In genomic region chr13:39931505-39931904, GRCh38 we compare ENCODE assay signal across 27 cellular contexts.
"Had no signal": no experiment of that assay in that cellular context is flagged by ENCODE, and none has a peak within 500 bp of the region (broad histone marks: within the 10 kb centered on the region; RNA-seq: fewer than 3 reads in every experiment).

No MANE protein-coding gene starts in this region.

- H3K27ac ChIP-seq: brain microvascular endothelial cell had no signal

- H3K27me3 ChIP-seq: brain microvascular endothelial cell had no signal

- ATAC-seq: activated CD4-positive, alpha-beta T cell treated with anti-CD3 and anti-CD28 coated beads for 36 hours; activated CD8-positive, alpha-beta memory T cell treated with anti-CD3 and anti-CD28 coated beads, Interleukin-2, amount 10 ng/mL, durations not matched to agents 7 days and 5 days; activated CD8-positive, alpha-beta T cell treated with anti-CD3 and anti-CD28 coated beads, Interleukin-2, amount 10 ng/mL, durations not matched to agents 7 days and 5 days; esophagus mucosa; T-helper 17 cell had no signal

- H3K36me3 ChIP-seq: brain microvascular endothelial cell had no signal

- DNase-seq: activated CD4-positive, alpha-beta memory T cell treated with anti-CD3 and anti-CD28 coated beads for 36 hours; activated CD4-positive, alpha-beta T cell treated with anti-CD3 and anti-CD28 coated beads for 36 hours; activated CD4-positive, alpha-beta T cell treated with anti-CD3 and anti-CD28 coated beads, Interleukin-2, amount 10 ng/mL, durations not matched to agents 24 days and 14 days; activated CD4-positive, CD25-positive, alpha-beta regulatory T cell; activated CD4-positive, CD25-positive, alpha-beta regulatory T cell treated with anti-CD3 and anti-CD28 coated beads, Interleukin-2, amount 50 U/mL, for 72 hours; activated CD8-positive, alpha-beta memory T cell treated with anti-CD3 and anti-CD28 coated beads, Interleukin-2, amount 10 ng/mL, durations not matched to agents 7 days and 5 days; activated CD8-positive, alpha-beta memory T cell treated with anti-CD3 and anti-CD28 coated beads, Interleukin-2, amount 50 U/mL, for 4 hours; activated CD8-positive, alpha-beta T cell treated with anti-CD3 and anti-CD28 coated beads, Interleukin-2, amount 10 ng/mL, durations not matched to agents 7 days and 5 days; activated effector memory CD4-positive, alpha-beta T cell treated with anti-CD3 and anti-CD28 coated beads, Interleukin-2, amount 50 U/mL, for 16 hours; activated naive CD4-positive, alpha-beta T cell treated with anti-CD3 and anti-CD28 coated beads for 36 hours; activated T-cell treated with anti-CD3 and anti-CD28 coated beads, Interleukin-2, amount 50 U/mL, for 1 hour; activated T-cell treated with anti-CD3 and anti-CD28 coated beads, Interleukin-2, amount 50 U/mL, for 48 hours; amniotic stem cell; anterior cingulate cortex; brain microvascular endothelial cell; caudate nucleus; effector memory CD4-positive, alpha-beta T cell; endodermal cell; foreskin fibroblast; head of caudate nucleus; T-helper 1 cell; T-helper 17 cell; T1000 had no signal

- FAIRE-seq: astrocyte, colon, frontal cortex had no signal
